ENCODE assay signal across 19 cellular contexts in genomic region chr20:36150847-36151539, GRCh38. TPM values are rescaled to one million over a fixed set of nuclear protein-coding genes. Genes with fewer than 3 reads are reported as not detected.
DNase-seq lines count a peak whose midpoint lies in the region; ATAC-seq, FAIRE-seq and TF ChIP-seq lines count a peak whose summit lies in the region.
"Had no signal": no experiment of that assay in that cellular context is flagged by ENCODE, and none has a peak within 500 bp of the region (broad histone marks: within the 10 kb centered on the region; RNA-seq: fewer than 3 reads in every experiment).

No MANE protein-coding gene starts in this region.

- intact Hi-C loops in left ventricle myocardium superior (cut with micrococcal nuclease) (no loop called here), K562 (cut with micrococcal nuclease) (no loop called here), gastrocnemius medialis (cut with DNase I; ENCODE audit: low total_unique reads) (no loop called here)

- FAIRE-seq in K562 (lab: Jason Lieb, UNC): no peak
- FAIRE-seq: G401.6 had no signal

- in situ Hi-C loops in K562 (cut with MboI) (no loop called here), gastrocnemius medialis (cut with MboI; ENCODE audit: low sequenced_read_pairs in 4 of 4) (no loop called here)

- H3K36me3 ChIP-seq in cardiac muscle cell: no peaks in the 10 kb centered on the region
- no peaks in the 10 kb centered on the region for H3K36me3 ChIP-seq in K562 (ENCODE audit: control insufficient read depth, insufficient read depth, low read length)
- no peaks in the 10 kb centered on the region for H3K36me3 ChIP-seq in liver (ENCODE audit: control insufficient read depth in 4 of 4, insufficient read depth in 3 of 4, low read depth in 1 of 4, low read length in 3 of 4)
- no peaks in the 10 kb centered on the region for H3K36me3 ChIP-seq in gastrocnemius medialis

- H3K79me2 ChIP-seq in K562 (ENCODE audit: control insufficient read depth, insufficient read depth, low read length): no peaks in the 10 kb centered on the region

- POLR2A ChIA-PET in K562 (lab: Yijun Ruan, JAX): no interaction called here

- H3K4me3 ChIP-seq in cardiac muscle cell (no peak overlapping the region), K562 (no peak overlapping the region), liver (ENCODE audit: low read depth in 1 of 3, low read length in 3 of 3) (no peak overlapping the region), gastrocnemius medialis (no peak overlapping the region)

- no peak for TF ChIP-seq CTCF in cardiac muscle cell (IDR thresholded peaks at IDR 0.05; ENCODE audit: low read depth, low read length)
- TF ChIP-seq CTCF in K562 (IDR thresholded peaks at IDR 0.05 in 2 of 3, conservative IDR thresholded peaks at IDR 0.05 in 1 of 3; ENCODE audit: insufficient read depth in 2 of 3, low read depth in 1 of 3, low read length in 3 of 3): no peak
- TF ChIP-seq CTCF in liver (IDR thresholded peaks at IDR 0.05; ENCODE audit: low read depth, low read length, missing input control): no peak
- no peak for TF ChIP-seq CTCF in gastrocnemius medialis (IDR thresholded peaks at IDR 0.05 in 4 of 5, conservative IDR thresholded peaks at IDR 0.05 in 1 of 5)

- no peak overlapping the region for H3K9ac ChIP-seq in K562 (ENCODE audit: insufficient read depth in 1 of 2, low read depth in 2 of 2, low read length in 2 of 2)
- no peak overlapping the region for H3K9ac ChIP-seq in liver (ENCODE audit: low read depth in 1 of 2, low read length in 2 of 2)

- 8% methylated on average over 4 of the region's 4 CpGs for WGBS in K562 (ENCODE audit: insufficient coverage, low coverage, missing lambda C conversion rate)
- 81% methylated on average over 4 of the region's 4 CpGs for WGBS in liver

- H3K4me1 ChIP-seq in cardiac muscle cell (ENCODE audit: low read depth): peaks cover 39% of the 10 kb centered on the region
- peaks cover 0 to 13% of the 10 kb centered on the region in 2 experiments; a peak in 2 of 5 replicates for H3K4me1 ChIP-seq in K562 (replicated peaks in 1 of 2; ENCODE audit: control insufficient read depth in 2 of 2, insufficient read depth in 2 of 2, low read length in 2 of 2)
- peaks cover 6 to 26% (median 22%) of the 10 kb centered on the region in 4 donors for H3K4me1 ChIP-seq in liver (ENCODE audit: control insufficient read depth in 4 of 4, insufficient read depth in 4 of 4, low read length in 3 of 4)
- H3K4me1 ChIP-seq in gastrocnemius medialis: peaks cover 18 to 41% of the 10 kb centered on the region in 2 donors

- DNase-seq in cardiac muscle cell (ENCODE audit: low read depth in 1 of 2, low spot score in 1 of 2) (no peak), left ventricle myocardium superior (no peak), K562 (ENCODE audit: extremely low read depth in 1 of 4, low spot score in 3 of 4) (no peak), gastrocnemius medialis (no peak), HPDE6-E6E7 (ENCODE audit: extremely low spot score) (no peak), H4 (ENCODE audit: low spot score) (no peak), OCI-M1 (lab: John Stamatoyannopoulos, UW) (no peak)
- DNase-seq: DND-41, H9, NCI-H1105 treated with DMSO at 0.1 percent for 48 hours, NCI-H1694 treated with DMSO at 0.1 percent for 48 hours, NCI-H2107, NCI-H510A, NCI-H774, SIG-M5 had no signal

- H3K4me2 ChIP-seq in K562 (ENCODE audit: insufficient read depth, low read length): no peak overlapping the region

- ATAC-seq in left ventricle myocardium superior (no peak), K562 (no peak), gastrocnemius medialis (no peak)

- H3K27ac ChIP-seq in cardiac muscle cell (peak overlapping the region; percentile 41), K562 (ENCODE audit: extremely low read depth, low read depth, low read length) (no peak overlapping the region), liver (ENCODE audit: low read depth in 1 of 2, low read length in 2 of 2) (no peak overlapping the region), gastrocnemius medialis (peak overlapping the region in 3 of 4 donors; percentile 34 to 69 (median 67))
- H3K27ac ChIP-seq: 22Rv1, HL-60 had no signal

- BruUV-seq in K562 (replicated peaks; lab: Mats Ljungman, UMichigan): no TSS peak

- H3K9me1 ChIP-seq in K562 (ENCODE audit: control insufficient read depth, insufficient read depth, low read length): no peaks in the 10 kb centered on the region

- no peak for TF ChIP-seq EP300 in K562 (IDR thresholded peaks at IDR 0.05; ENCODE audit: low read length)

- TF ChIP-seq RAD21 in K562 (CRISPR knock-in tag; conservative IDR thresholded peaks at IDR 0.05 in 1 of 2, IDR thresholded peaks at IDR 0.05 in 1 of 2) (no peak), liver (IDR thresholded peaks at IDR 0.05) (no peak)

- CTCF ChIA-PET in K562 (lab: Yijun Ruan, JAX; ENCODE audit: low intra/inter-chr PET ratio): no interaction called here

- H3K27me3 ChIP-seq in cardiac muscle cell (no peaks in the 10 kb centered on the region), K562 (ENCODE audit: control insufficient read depth in 2 of 2, insufficient read depth in 2 of 2, low read length in 2 of 2) (peaks cover 11 to 62% of the 10 kb centered on the region in 2 experiments; a peak in 4 of 5 replicates), liver (ENCODE audit: control insufficient read depth in 4 of 4, insufficient read depth in 4 of 4, low read length in 3 of 4) (no peaks in the 10 kb centered on the region), gastrocnemius medialis (no peaks in the 10 kb centered on the region)

- H3K9me3 ChIP-seq in cardiac muscle cell (ENCODE audit: low read depth) (no peaks in the 10 kb centered on the region), K562 (replicated peaks; ENCODE audit: control insufficient read depth, insufficient read depth, low read depth, low read length) (no peaks in the 10 kb centered on the region), liver (ENCODE audit: control insufficient read depth in 4 of 4, low read length in 3 of 4) (no peaks in the 10 kb centered on the region), gastrocnemius medialis (no peaks in the 10 kb centered on the region)

- peaks cover 10% of the 10 kb centered on the region for H4K20me1 ChIP-seq in K562 (replicated peaks; ENCODE audit: control insufficient read depth, insufficient read depth, low read length)

- TF ChIP-seq POLR2A in K562 (conservative IDR thresholded peaks at IDR 0.05) (no peak), gastrocnemius medialis (IDR thresholded peaks at IDR 0.05) (no peak)

- H2AFZ ChIP-seq in K562 (ENCODE audit: low read depth, low read length): no peak overlapping the region

TF ChIP-seq in K562, 482 proteins besides CTCF, POLR2A, EP300 and RAD21 (continues in another document):
- TF ChIP-seq, protein P1, sequence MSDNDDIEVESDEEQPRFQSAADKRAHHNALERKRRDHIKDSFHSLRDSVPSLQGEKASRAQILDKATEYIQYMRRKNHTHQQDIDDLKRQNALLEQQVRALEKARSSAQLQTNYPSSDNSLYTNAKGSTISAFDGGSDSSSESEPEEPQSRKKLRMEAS (CRISPR knock-in tag; IDR thresholded peaks at IDR 0.05): no peak

TF ChIP-seq in liver, 16 proteins besides CTCF, POLR2A, EP300 and RAD21:
- TF ChIP-seq YY1 (IDR thresholded peaks at IDR 0.05): no peak
- TF ChIP-seq SP1 (IDR thresholded peaks at IDR 0.05): no peak
- peak; percentile 49 for TF ChIP-seq NR2F2 (IDR thresholded peaks at IDR 0.05)

RNA-seq across cellular contexts. Expression of gene EPB41L1, which starts 3.5 kb away (rescaled TPM):
- total RNA-seq in cardiac muscle cell (66.7 and 83.5 TPM in 2 replicates), left ventricle myocardium superior (19.6 TPM), K562 (2014; rRNA removed) (1.3 TPM in 2 replicates), K562 (2014; rRNA removed; fragmentation: Illumina TruSeq; extraction: Trizol) (0.80 and 1.3 TPM in 2 replicates), K562 (2015; rRNA removed; fragmentation: Illumina TruSeq; extraction: Trizol) (0.90 and 2.5 TPM in 2 replicates), K562 (2021) (2.6 and 4.3 TPM in 2 replicates), liver (1 to 10 TPM; 3.4 to 5.2 TPM), gastrocnemius medialis (10 to 100 TPM in 2 of 4 donors, 1 to 10 TPM in 2; 2.3 to 11.4 (median 7.4) TPM)
- polyA plus RNA-seq in cardiac muscle cell (34.3 and 48.0 TPM in 2 replicates), K562 (2011; rRNA removed) (0.89 and 1.4 TPM in 2 replicates), K562 (2014; fragmentation: Illumina TruSeq; extraction: Trizol) (2.9 and 3.6 TPM in 2 replicates), K562 (2014; fragmentation: Nextera tagmentation; extraction: Ambion mirVana) (under 1 TPM; 0.11 to 0.31 TPM), K562 (2014; rRNA removed) (0.90 and 4.2 TPM in 2 replicates), liver (10 to 100 TPM in 1 of 2 donors, 1 to 10 TPM in 1; 2.4 to 11.9 TPM)
- total RNA-seq in K562 (2011; cell fraction: chromatin; rRNA removed; ENCODE audit: low replicate concordance): 1.5 and 3.3 TPM in 2 replicates
- 1.1 and 2.5 TPM in 2 replicates for total RNA-seq in K562 (2011; cell fraction: nucleolus; rRNA removed)
- total RNA-seq in K562 (2011; cell fraction: nucleoplasm; rRNA removed): 0.61 and 0.95 TPM in 2 replicates
- polyA plus RNA-seq in K562 (2011; cell fraction: cytosol; rRNA removed): 0.94 and 2.4 TPM in 2 replicates
- 1.1 and 1.5 TPM in 2 replicates for polyA plus RNA-seq in K562 (2011; cell fraction: nucleus; rRNA removed)
- polyA plus RNA-seq in K562 (2012): 2.0 and 4.1 TPM in 2 replicates
- 0.81 and 1.3 TPM in 2 replicates for polyA minus RNA-seq in K562 (2011; rRNA and poly(A)+ RNA removed)
- 1.3 and 1.5 TPM in 2 replicates for polyA minus RNA-seq in K562 (2011; cell fraction: cytosol; rRNA and poly(A)+ RNA removed)
- polyA minus RNA-seq in K562 (2011; cell fraction: nucleus; rRNA and poly(A)+ RNA removed): 0.67 and 1.00 TPM in 2 replicates
- total RNA-seq in H4 (2014; rRNA removed; shearing (Covaris generic)): 12.4 and 25.3 TPM in 2 replicates

Comparison
In these comparisons a context has a peak if more than half of its experiments do, and no peak if none do; other contexts are left out.
1. H3K27ac ChIP-seq: peak in cardiac muscle cell (single experiment) and gastrocnemius medialis (3 of 4); none in K562 (single experiment) and liver (0 of 2).